Comparison of ENCODE assay signal across 8 cellular contexts in genomic region chrX:56994375-56995270, GRCh38. TPM values are rescaled to one million over a fixed set of nuclear protein-coding genes. Genes with fewer than 3 reads are reported as not detected.
DNase-seq lines count a peak whose midpoint lies in the region; ATAC-seq and TF ChIP-seq lines count a peak whose summit lies in the region.

No MANE protein-coding gene starts in this region.

- H3K9me3 ChIP-seq in BE2C: no peaks in the 10 kb centered on the region
- H3K9me3 ChIP-seq in body of pancreas: no peaks in the 10 kb centered on the region
- no peaks in the 10 kb centered on the region for H3K9me3 ChIP-seq in stomach

- no peaks in the 10 kb centered on the region; the same call in 1 of the 2 replicates for H3K36me3 ChIP-seq in BE2C
- no peaks in the 10 kb centered on the region for H3K36me3 ChIP-seq in body of pancreas (replicated peaks in 1 of 2; ENCODE audit: insufficient read depth in 1 of 2, low read depth in 2 of 2)
- H3K36me3 ChIP-seq in stomach: peaks cover 0 to 3% (median under 1%) of the 10 kb centered on the region in 4 donors

- 8 to 15% methylated on average over 12 to 26 of the region's 26 CpGs for WGBS in body of pancreas, 2 donors
- WGBS in stomach, 5 donors: 13 to 46% (median 25%) methylated on average over 23 to 26 of the region's 26 CpGs

- TF ChIP-seq CTCF in BE2C (IDR thresholded peaks at IDR 0.05; ENCODE audit: low read depth, low read length): no peak
- no peak for TF ChIP-seq CTCF in body of pancreas (IDR thresholded peaks at IDR 0.05)
- no peak for TF ChIP-seq CTCF in stomach (IDR thresholded peaks at IDR 0.05)

- H3K4me1 ChIP-seq in BE2C (no peaks in the 10 kb centered on the region), body of pancreas (peaks cover 13% of the 10 kb centered on the region), stomach (peaks cover 0 to 25% (median 11%) of the 10 kb centered on the region in 4 donors)

- H3K4me3 ChIP-seq in BE2C (ENCODE audit: low read depth, low read length): peak overlapping the region; percentile 86
- H3K4me3 ChIP-seq in body of pancreas: peak overlapping the region; percentile 47 to 56
- H3K4me3 ChIP-seq in stomach: peak overlapping the region; percentile 51 to 70 (median 62)

- peak; percentile 17 for ATAC-seq in HG02943 (IDR thresholded peaks at IDR 0.05; ENCODE audit: low read depth, unreplicated experiment)
- ATAC-seq in body of pancreas: no peak
- peak; percentile 36 for ATAC-seq in left colon
- no peak for ATAC-seq in GM21447 (IDR thresholded peaks at IDR 0.05; ENCODE audit: unreplicated experiment)

- H3K27me3 ChIP-seq in BE2C (no peaks in the 10 kb centered on the region), body of pancreas (no peaks in the 10 kb centered on the region), stomach (peaks cover 0 to 6% (median 0%) of the 10 kb centered on the region in 3 donors)

- H3K27ac ChIP-seq in body of pancreas (peak overlapping the region in 3 of 4 donors; percentile 64 to 83 (median 76)), stomach (peak overlapping the region; percentile 62 to 81 (median 69))

- intact Hi-C loops in body of pancreas (cut with DNase I): no loop called here
- intact Hi-C loops in left colon (cut with DNase I, micrococcal nuclease): no loop called here
- intact Hi-C loops in stomach (cut with DNase I; ENCODE audit: low total_unique reads): no loop called here

- TF ChIP-seq EP300 in stomach (IDR thresholded peaks at IDR 0.05): no peak

- TF ChIP-seq POLR2A in body of pancreas (IDR thresholded peaks at IDR 0.05): no peak
- no peak for TF ChIP-seq POLR2A in stomach (IDR thresholded peaks at IDR 0.05)

- DNase-seq in BE2C (peak; percentile 8), body of pancreas (peak in 1 of 4 donors; percentile 11), left colon (no peak), stomach (no peak), kidney tubule cell (ENCODE audit: low spot score) (no peak), SIG-M5 (lab: John Stamatoyannopoulos, UW) (no peak)

RNA-seq across cellular contexts. Expression of gene SPIN3, which starts 0.7 kb away (rescaled TPM):
- 24.0 TPM for polyA plus RNA-seq in BE2C (2012; ENCODE audit: insufficient read depth, insufficient read length, low read depth)
- total RNA-seq in body of pancreas: 10 to 100 TPM; 13.2 to 19.1 TPM
- total RNA-seq in left colon: 1 to 10 TPM; 6.6 to 8.9 TPM
- 10 to 100 TPM in 4 of 5 donors, 1 to 10 TPM in 1; 1.7 to 48.2 (median 16.5) TPM for total RNA-seq in stomach
- 1 to 10 TPM; 3.1 to 7.0 (median 3.3) TPM for polyA plus RNA-seq in stomach

Comparison
In these comparisons a context has a peak if more than half of its experiments do, and no peak if none do; other contexts are left out.
1. ATAC-seq: peak in HG02943 (single experiment) and left colon (single experiment); none in body of pancreas (single experiment) and GM21447 (single experiment).
2. Peak in every context shown above with its lines, with median percentiles within 50 percentile points of each other: H3K4me3 ChIP-seq.